ENCODE assay signal across 8 cellular contexts in genomic region chr14:105489607-105490317, GRCh38. TPM values are rescaled to one million over a fixed set of nuclear protein-coding genes. Genes with fewer than 3 reads are reported as not detected.
A peak's percentile ranks its signal among the peaks of the same experiment; 100 is the strongest.
DNase-seq lines count a peak whose midpoint lies in the region; ATAC-seq and TF ChIP-seq lines count a peak whose summit lies in the region.

No MANE protein-coding gene starts in this region.

- H3K9me3 Mint-ChIP-seq in activated naive CD4-positive, alpha-beta T cell treated with anti-CD3 and anti-CD28 coated beads, Interleukin-2, amount 50 U/mL, for 72 hours = no peaks in the 10 kb centered on the region

- intact Hi-C loops in Right ventricle myocardium inferior (cut with DNase I) (loop anchor here (1.0 to 2.0 kb wide), 4 partner anchors 15 to 119 kb away; partner anchors contain the start of genes CRIP2 and TEX22), ovary (cut with DNase I) (loop anchor here (2.0 to 10.0 kb wide), 6 partner anchors 38 to 395 kb away; partner anchors contain the start of genes BRF1 (in 1 of the 4) and TMEM121 (in 1 of the 4)), thyroid gland (cut with DNase I) (loop anchor here (5.0 kb wide), 3 partner anchors 42 to 177 kb away; partner anchors contain the start of gene PACS2)

- H3K36me3 Mint-ChIP-seq in activated naive CD4-positive, alpha-beta T cell treated with anti-CD3 and anti-CD28 coated beads, Interleukin-2, amount 50 U/mL, for 72 hours = peaks cover 0 to 5% of the 10 kb centered on the region in 2 donors

- DNase-seq in GM10266 (ENCODE audit: extremely low spot score) (peak; percentile 88), NCI-H128 (lab: John Stamatoyannopoulos, UW; ENCODE audit: unreplicated experiment) (peak; percentile 82), SKM-1 (lab: John Stamatoyannopoulos, UW; ENCODE audit: unreplicated experiment) (peak; percentile 35), Right ventricle myocardium inferior (ENCODE audit: missing footprints) (peak; percentile 89), ovary (peak; percentile 79 to 91 (median 86)), thyroid gland (peak; percentile 94 to 96)
- peak; percentile 82 to 83 for DNase-seq in activated naive CD4-positive, alpha-beta T cell treated with anti-CD3 and anti-CD28 coated beads, Interleukin-2, amount 50 U/mL, for 72 hours (ENCODE audit: low spot score in 2 of 2)

- peak; percentile 3 to 10 for ATAC-seq in activated naive CD4-positive, alpha-beta T cell treated with anti-CD3 and anti-CD28 coated beads, Interleukin-2, amount 50 U/mL, for 72 hours
- peak; percentile 21 for ATAC-seq in Right ventricle myocardium inferior
- ATAC-seq in GM21515 (IDR thresholded peaks at IDR 0.05; ENCODE audit: unreplicated experiment) = no peak

- no peaks in the 10 kb centered on the region for H3K36me3 ChIP-seq in ovary
- H3K36me3 ChIP-seq in thyroid gland = no peaks in the 10 kb centered on the region

- H3K4me3 ChIP-seq in ovary (peak overlapping the region; percentile 57), thyroid gland (replicated peaks in 1 of 3) (peak overlapping the region in 2 of 3 donors; percentile 58 to 64)

- H3K9me3 ChIP-seq in ovary = no peaks in the 10 kb centered on the region
- H3K9me3 ChIP-seq in thyroid gland = no peaks in the 10 kb centered on the region

- TF ChIP-seq POLR2A in ovary (IDR thresholded peaks at IDR 0.05) (peak; percentile 51), thyroid gland (IDR thresholded peaks at IDR 0.05) (peak in 1 of 2 donors; percentile 43)

- H3K27me3 ChIP-seq in ovary (no peaks in the 10 kb centered on the region), thyroid gland (no peaks in the 10 kb centered on the region)

- TF ChIP-seq EP300 in ovary (IDR thresholded peaks at IDR 0.05) = no peak

- 1% methylated on average over 29 to 44 of the region's 45 CpGs for whole genome bisulfite sequencing in ovary, 3 donors
- 2 to 3% methylated on average over 14 to 20 of the region's 45 CpGs for WGBS in thyroid gland, 2 donors

- TF ChIP-seq CTCF in GM10266 (IDR thresholded peaks at IDR 0.05; ENCODE audit: control insufficient read depth, insufficient read depth, low read depth, missing control alignments) (peak; percentile 74), ovary (IDR thresholded peaks at IDR 0.05) (peak; percentile 57 to 75 (median 73)), thyroid gland (IDR thresholded peaks at IDR 0.05) (peak in 5 of 6 experiments; percentile 27 to 84 (median 78))

- H3K4me1 ChIP-seq in ovary (ENCODE audit: insufficient read depth) = peaks cover 4% of the 10 kb centered on the region
- peaks cover 36 to 53% of the 10 kb centered on the region in 2 donors for H3K4me1 ChIP-seq in thyroid gland

- H3K27ac ChIP-seq in ovary = peak overlapping the region; percentile 66 to 87
- H3K27ac ChIP-seq in thyroid gland = peak overlapping the region; percentile 91 to 97 (median 92)

- H3K27ac Mint-ChIP-seq in activated naive CD4-positive, alpha-beta T cell treated with anti-CD3 and anti-CD28 coated beads, Interleukin-2, amount 50 U/mL, for 72 hours = peak overlapping the region; percentile 17 to 81

RNA-seq across cellular contexts. Expression of gene TEDC1, which starts 1.3 kb away (rescaled TPM):
- 10 to 100 TPM; 32.6 to 34.1 TPM for total RNA-seq in activated naive CD4-positive, alpha-beta T cell treated with anti-CD3 and anti-CD28 coated beads, Interleukin-2, amount 50 U/mL, for 72 hours
- total RNA-seq in Right ventricle myocardium inferior (6.4 TPM), ovary (1 to 10 TPM; 2.6 to 8.2 (median 3.8) TPM), thyroid gland (10 to 100 TPM in 2 of 4 donors, 1 to 10 TPM in 2; 3.4 to 13.9 (median 8.5) TPM)
- polyA plus RNA-seq in ovary = 1 to 10 TPM in 1 of 2 donors, not detected in 1; 5.3 TPM

RNA-seq across cellular contexts. Expression of gene CRIP1, which starts 3.1 kb away (rescaled TPM):
- 100 to 1,000 TPM; 200 to 214 TPM for total RNA-seq in activated naive CD4-positive, alpha-beta T cell treated with anti-CD3 and anti-CD28 coated beads, Interleukin-2, amount 50 U/mL, for 72 hours
- total RNA-seq in Right ventricle myocardium inferior (82.0 TPM), ovary (10 to 100 TPM in 5 of 7 donors, 1 to 10 TPM in 2; 3.2 to 72.8 (median 26.4) TPM), thyroid gland (10 to 100 TPM in 3 of 4 donors, 1 to 10 TPM in 1; 6.0 to 30.8 (median 18.5) TPM)
- 100 to 1,000 TPM in 1 of 2 donors, 1 to 10 TPM in 1; 7.2 to 116 TPM for polyA plus RNA-seq in ovary

RNA-seq across cellular contexts. Expression of gene CRIP2, which starts 15.1 kb away (rescaled TPM):
- total RNA-seq in activated naive CD4-positive, alpha-beta T cell treated with anti-CD3 and anti-CD28 coated beads, Interleukin-2, amount 50 U/mL, for 72 hours = under 1 TPM; 0.27 to 0.34 TPM
- total RNA-seq in Right ventricle myocardium inferior (1,081 TPM), ovary (100 to 1,000 TPM in 1 of 7 donors, 10 to 100 TPM in 6; 21.3 to 242 (median 47.8) TPM), thyroid gland (100 to 1,000 TPM; 101 to 160 (median 136) TPM)
- 10 to 100 TPM in 1 of 2 donors, under 1 TPM in 1; 0.35 to 95.1 TPM for polyA plus RNA-seq in ovary

RNA-seq across cellular contexts. Expression of gene TMEM121, which starts 36.6 kb away (rescaled TPM):
- total RNA-seq in activated naive CD4-positive, alpha-beta T cell treated with anti-CD3 and anti-CD28 coated beads, Interleukin-2, amount 50 U/mL, for 72 hours = 10 to 100 TPM in 1 of 2 donors, 1 to 10 TPM in 1; 2.2 to 10.2 TPM
- total RNA-seq in Right ventricle myocardium inferior (3.4 TPM), ovary (1 to 10 TPM; 3.3 to 9.0 (median 4.4) TPM), thyroid gland (10 to 100 TPM in 3 of 4 donors, 1 to 10 TPM in 1; 9.3 to 19.1 (median 15.2) TPM)
- polyA plus RNA-seq in ovary = 1 to 10 TPM in 1 of 2 donors, not detected in 1; 3.8 TPM

Comparison
In these comparisons a context has a peak if more than half of its experiments do, and no peak if none do; other contexts are left out.
1. DNase-seq: peak in every context shown above with its lines; median percentile 95 in thyroid gland; 89 in Right ventricle myocardium inferior; 88 in GM10266; 86 in ovary; 82 in activated naive CD4-positive, alpha-beta T cell treated with anti-CD3 and anti-CD28 coated beads, Interleukin-2, amount 50 U/mL, for 72 hours; 82 in NCI-H128; 35 in SKM-1.
2. RNA of gene CRIP2, which starts 15.1 kb away (total RNA-seq): 1,081 TPM in Right ventricle myocardium inferior (single experiment), 101 to 160 TPM in thyroid gland and 21.3 to 242 TPM in ovary; 0.27 to 0.34 TPM in activated naive CD4-positive, alpha-beta T cell treated with anti-CD3 and anti-CD28 coated beads, Interleukin-2, amount 50 U/mL, for 72 hours; every median in the first group is over 10 times any median in the second.
3. Peak in every context shown above with its lines, with median percentiles within 50 percentile points of each other: CTCF ChIP-seq.